8 cellular contexts compared by ENCODE assay signal in the genomic region with DNA sequence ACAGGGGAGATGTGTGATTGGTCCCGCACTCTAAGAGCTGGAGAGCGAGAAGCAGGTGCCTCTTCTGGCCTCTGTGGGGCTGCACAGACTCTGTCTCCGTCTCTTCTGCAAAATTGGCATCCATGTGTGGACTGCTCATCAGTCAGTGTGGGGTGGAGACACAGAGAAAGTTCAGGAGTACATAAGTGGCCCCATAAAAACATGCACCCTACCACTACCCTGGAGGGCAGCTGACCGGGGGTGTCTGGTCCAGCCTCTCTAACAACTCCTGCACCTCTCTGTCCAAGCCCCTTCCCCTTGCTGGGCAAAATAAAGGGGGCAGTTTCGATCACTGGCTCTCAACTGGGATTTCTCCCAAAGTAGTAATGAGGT.
A peak's percentile ranks its signal among the peaks of the same experiment; 100 is the strongest.
DNase-seq lines count a peak whose midpoint lies in the region; ATAC-seq, FAIRE-seq and TF ChIP-seq lines count a peak whose summit lies in the region.

No MANE protein-coding gene starts in this region.

- H3K9me3 Mint-ChIP-seq in chondrocyte (ENCODE audit: low read depth) = no peaks in the 10 kb centered on the region

- H2AFZ ChIP-seq in neuronal stem cell (ENCODE audit: low read length) = peak overlapping the region; percentile 80

- H3K4me3 Mint-ChIP-seq in chondrocyte (ENCODE audit: unreplicated experiment) = peak overlapping the region; percentile 45

- H3K4me3 ChIP-seq in neuronal stem cell (ENCODE audit: low read length in 2 of 2) = peak overlapping the region in 1 of 2 donors; percentile 28

- no peak overlapping the region for H2BK15ac ChIP-seq in neuronal stem cell (ENCODE audit: low read length)

- no peak overlapping the region for H3K9ac ChIP-seq in neuronal stem cell (ENCODE audit: low read depth, low read length, poor library complexity)

- H3K36me3 Mint-ChIP-seq in chondrocyte (ENCODE audit: low read depth) = no peaks in the 10 kb centered on the region

- H3K27ac ChIP-seq in neuronal stem cell (replicated peaks; ENCODE audit: low read length) = no peak overlapping the region

- no peak overlapping the region for H4K91ac ChIP-seq in neuronal stem cell (ENCODE audit: low read depth, low read length, poor library complexity)

- H3K18ac ChIP-seq in neuronal stem cell (ENCODE audit: low read length) = no peak overlapping the region

- ATAC-seq in GM18867 (IDR thresholded peaks at IDR 0.05; ENCODE audit: unreplicated experiment) = peak; percentile 3
- ATAC-seq in HG03520 (IDR thresholded peaks at IDR 0.05; ENCODE audit: unreplicated experiment) = peak; percentile 4
- no peak for ATAC-seq in GM19455 (IDR thresholded peaks at IDR 0.05; ENCODE audit: unreplicated experiment)

- no peak overlapping the region for H3K14ac ChIP-seq in neuronal stem cell (ENCODE audit: low read length)

- no peaks in the 10 kb centered on the region for H3K79me1 ChIP-seq in neuronal stem cell (ENCODE audit: low read depth, low read length)

- H3K27me3 Mint-ChIP-seq in chondrocyte (ENCODE audit: low read depth) = peaks cover 3% of the 10 kb centered on the region

- no peak overlapping the region for H3K23ac ChIP-seq in neuronal stem cell (ENCODE audit: low read depth, low read length, poor library complexity)

- peak overlapping the region; percentile 34 for H3K4me2 ChIP-seq in neuronal stem cell (ENCODE audit: insufficient read depth, low read length, poor library complexity, severe bottlenecking)

- no peak overlapping the region for H3K4ac ChIP-seq in neuronal stem cell (ENCODE audit: low read length)

- H3K9me3 ChIP-seq in neuronal stem cell (replicated peaks in 1 of 2; ENCODE audit: control insufficient read depth in 2 of 2, insufficient read depth in 1 of 2, low read depth in 1 of 2, low read length in 2 of 2) = no peaks in the 10 kb centered on the region

- FAIRE-seq in RCC 7860 (lab: Jason Lieb, UNC) = no peak

- no peak overlapping the region for H4K8ac ChIP-seq in neuronal stem cell (ENCODE audit: low read depth, low read length)

- H2BK12ac ChIP-seq in neuronal stem cell (ENCODE audit: low read length) = no peak overlapping the region

- DNase-seq in chondrocyte (ENCODE audit: low spot score) (no peak), neuronal stem cell (ENCODE audit: low spot score) (no peak), glomerular visceral epithelial cell (ENCODE audit: extremely low spot score) (no peak), ecto neural progenitor cell (ENCODE audit: low spot score) (no peak), RCC 7860 (ENCODE audit: low spot score) (no peak)

- WGBS in neuronal stem cell (ENCODE audit: extremely low coverage in 2 of 2, insufficient read length in 2 of 2, insufficient replicate concordance in 1 of 2), 2 donors = no CpG with 5 or more reads among the region's 5 CpGs

- H2AK5ac ChIP-seq in neuronal stem cell (ENCODE audit: low read depth, low read length) = no peak overlapping the region

- no peaks in the 10 kb centered on the region for H3K27me3 ChIP-seq in neuronal stem cell (ENCODE audit: control insufficient read depth in 3 of 3, insufficient read depth in 3 of 3, low read depth in 1 of 3, low read length in 3 of 3)

- H3K27ac Mint-ChIP-seq in chondrocyte (ENCODE audit: unreplicated experiment) = no peak overlapping the region

- H2BK5ac ChIP-seq in neuronal stem cell (ENCODE audit: low read length) = no peak overlapping the region

- no peak for TF ChIP-seq CTCF in chondrocyte (IDR thresholded peaks at IDR 0.05)

- peaks cover 7% of the 10 kb centered on the region in 2 donors for H3K4me1 ChIP-seq in neuronal stem cell (ENCODE audit: control insufficient read depth in 2 of 2, insufficient read depth in 1 of 2, low read depth in 1 of 2, low read length in 2 of 2)

- no peak overlapping the region for H2BK120ac ChIP-seq in neuronal stem cell (ENCODE audit: low read depth, low read length)

- no peaks in the 10 kb centered on the region for H3K36me3 ChIP-seq in neuronal stem cell (replicated peaks in 1 of 2; ENCODE audit: control insufficient read depth in 2 of 2, insufficient read depth in 2 of 2, low read length in 2 of 2)

- peaks cover 14% of the 10 kb centered on the region for H3K4me1 Mint-ChIP-seq in chondrocyte (ENCODE audit: low read depth)
